Comparison of ENCODE assay signal across 33 cellular contexts in genomic region chr11:43164831-43165230, GRCh38.
"Had no signal": no experiment of that assay in that cellular context is flagged by ENCODE, and none has a peak within 500 bp of the region (broad histone marks: within the 10 kb centered on the region; RNA-seq: fewer than 3 reads in every experiment).

No MANE protein-coding gene starts in this region.

- H3K27me3 ChIP-seq: MG63 had no signal

- H3K9ac ChIP-seq: KMS-11 had no signal

- DNase-seq: Karpas-422, KBM-7, KG1, MG63, MM.1S, NCI-H1048, NCI-H1092, NCI-H1092 treated with DMSO at 0.1 percent for 48 hours, NCI-H1105, NCI-H1105 treated with DMSO at 0.1 percent for 48 hours, NCI-H1417, NCI-H1417 treated with DMSO at 0.1 percent for 48 hours, NCI-H1436, NCI-H1436 treated with DMSO at 0.1 percent for 48 hours, NCI-H146, NCI-H1694, NCI-H1694 treated with DMSO at 0.1 percent for 48 hours, NCI-H187, NCI-H187 treated with DMSO at 0.1 percent for 48 hours, NCI-H1930, NCI-H2029, NCI-H2029 treated with DMSO at 0.1 percent for 48 hours, NCI-H2081, NCI-H2081 treated with DMSO at 0.1 percent for 48 hours, NCI-H2107, NCI-H2171, NCI-H2171 treated with DMSO at 0.1 percent for 48 hours, NCI-H2227 treated with DMSO at 0.1 percent for 48 hours, NCI-H226, NCI-H345, NCI-H446, NCI-H446 treated with DMSO at 0.1 percent for 48 hours had no signal

- H3K27ac ChIP-seq: KMS-11 had no signal

- H3K4me3 ChIP-seq: MG63 had no signal

- H3K9me3 ChIP-seq: MG63 had no signal

- H3K4me2 ChIP-seq: KMS-11 had no signal

- H3K36me3 ChIP-seq: MG63 had no signal
